ENCODE assay signal across 8 cellular contexts in the genomic region with DNA sequence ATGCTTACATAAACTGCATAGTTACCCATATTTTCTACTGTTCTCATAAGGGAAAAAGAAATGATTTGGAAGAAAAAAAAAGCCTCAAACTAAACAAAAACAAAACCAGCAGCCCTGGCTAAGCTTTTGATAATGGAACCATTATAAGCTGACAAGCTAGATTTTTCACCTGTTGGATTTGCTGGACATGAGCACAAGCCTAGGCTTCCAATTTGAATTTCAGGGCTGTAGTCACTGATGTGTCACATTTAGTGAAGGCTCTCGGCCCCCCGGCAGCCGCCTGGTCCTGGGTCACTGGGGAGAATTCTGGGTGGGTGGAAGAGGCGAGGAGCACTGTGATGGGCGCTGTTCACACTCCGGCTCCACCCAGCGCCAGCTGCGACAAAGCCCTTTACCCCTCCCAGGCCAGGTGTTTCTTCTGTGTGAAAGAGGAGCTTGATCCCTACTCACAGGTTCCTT. TPM values are rescaled to one million over a fixed set of nuclear protein-coding genes. Genes with fewer than 3 reads are reported as not detected.
DNase-seq lines count a peak whose midpoint lies in the region; ATAC-seq, FAIRE-seq and TF ChIP-seq lines count a peak whose summit lies in the region.

No MANE protein-coding gene starts in this region.

- H3K4me1 Mint-ChIP-seq in memory B cell: peaks cover 41% of the 10 kb centered on the region

- no peaks in the 10 kb centered on the region for H3K27me3 ChIP-seq in GM12878 (replicated peaks in 1 of 2; ENCODE audit: control insufficient read depth in 2 of 2, insufficient read depth in 2 of 2, low read length in 1 of 2)

- WGBS in GM12878 (ENCODE audit: insufficient coverage, insufficient replicate concordance, low lambda C conversion rate, missing lambda C conversion rate): 5% methylated on average over 8 of the region's 8 CpGs
- 64% methylated on average over 8 of the region's 8 CpGs for WGBS in urinary bladder

- intact Hi-C loops in GM12878 (cut with micrococcal nuclease; ENCODE audit: unreplicated experiment): no loop called here

- H2AFZ ChIP-seq in GM12878 (ENCODE audit: control insufficient read depth, low read depth, low read length): no peak overlapping the region

- H3K27ac Mint-ChIP-seq in memory B cell: peak overlapping the region; percentile 87

- H3K4me2 ChIP-seq in GM12878 (ENCODE audit: control insufficient read depth, insufficient read depth): peak overlapping the region; percentile 93

- SMC1A ChIA-PET in GM12878 (lab: Charles Lee; ENCODE audit: uncharacterized antibody, unreplicated experiment): interaction anchor here (0.7 to 2.8 kb wide), 18 partner anchors 8 to 466 kb away, joined by 3 to 13 read pairs (median 4); no protein-coding TSS in a partner anchor

- H3K79me2 ChIP-seq in GM12878 (ENCODE audit: control insufficient read depth, insufficient read depth, low read length): peaks cover 17% of the 10 kb centered on the region

- peak overlapping the region; percentile 78 for H3K27ac ChIP-seq in GM12878 (ENCODE audit: control insufficient read depth, insufficient read depth)
- H3K27ac ChIP-seq in urinary bladder (ENCODE audit: low read depth): no peak overlapping the region

- no peak for TF ChIP-seq POLR2A in GM12878 (IDR thresholded peaks at IDR 0.05; ENCODE audit: low read depth, low read length)

- in situ Hi-C loops in GM13977 (cut with MboI; ENCODE audit: low pct_unique_long_range_greater_than_20kb, low sequenced_read_pairs, unreplicated experiment) (loop anchor here (25.0 kb wide), 1 partner anchor 461 kb away; no protein-coding TSS in a partner anchor), GM12878 (cut with MboI) (no loop called here)

- H3K4me3 Mint-ChIP-seq in memory B cell: peak overlapping the region; percentile 95

- RAD21 ChIA-PET in GM12878 (lab: Charles Lee; ENCODE audit: unreplicated experiment): interaction anchor here (0.7 to 8.2 kb wide), 14 partner anchors 8 to 490 kb away, joined by 3 to 113 read pairs (median 4); a partner anchor contains a TSS

- H4K20me1 ChIP-seq in GM12878 (ENCODE audit: control insufficient read depth, insufficient read depth): no peaks in the 10 kb centered on the region

- POLR2A ChIA-PET in GM12878 (lab: Charles Lee): interaction anchor here (0.5 to 8.8 kb wide), 5 partner anchors 48 to 489 kb away, joined by 3 to 66 read pairs (median 3); a partner anchor contains a TSS

- no TSS peak for BruUV-seq in GM12878 (replicated peaks; lab: Mats Ljungman, UMichigan)

- H3K36me3 Mint-ChIP-seq in memory B cell: no peaks in the 10 kb centered on the region

- no peak for FAIRE-seq in GM12878 (lab: Jason Lieb, UNC)

- CTCF ChIA-PET in GM12878 (lab: Yijun Ruan, JAX): interaction anchor here (0.6 to 11.3 kb wide), 6 partner anchors 9 to 466 kb away, joined by 3 to 272 read pairs (median 8); a partner anchor contains a TSS

- peaks cover 2 to 3% of the 10 kb centered on the region in 2 experiments; a peak in 1 of 4 replicates for H3K36me3 ChIP-seq in GM12878 (ENCODE audit: control insufficient read depth in 2 of 2, insufficient read depth in 2 of 2, low read length in 1 of 2)
- H3K36me3 ChIP-seq in urinary bladder (ENCODE audit: insufficient read depth): no peaks in the 10 kb centered on the region

- H3K4me3 ChIP-seq in GM12878 (peak overlapping the region; percentile 87), urinary bladder (ENCODE audit: low read depth, low read length) (peak overlapping the region; percentile 53)

- TF ChIP-seq EP300 in GM12878 (IDR thresholded peaks at IDR 0.05; ENCODE audit: borderline replicate concordance in 1 of 2, control insufficient read depth in 1 of 2, low read depth in 2 of 2, low read length in 2 of 2): no peak

- TF ChIP-seq CTCF in GM13977 (IDR thresholded peaks at IDR 0.05; ENCODE audit: extremely low read depth, insufficient read depth, missing control alignments) (no peak), GM12878 (IDR thresholded peaks at IDR 0.05 in 2 of 3, conservative IDR thresholded peaks at IDR 0.05 in 1 of 3; ENCODE audit: control insufficient read depth in 2 of 3, extremely low read depth in 1 of 3, insufficient read depth in 1 of 3, low read depth in 3 of 3, low read length in 3 of 3) (no peak)

- TF ChIP-seq RAD21 in GM12878 (IDR thresholded peaks at IDR 0.05; ENCODE audit: insufficient read depth, low read depth, low read length): no peak

- no peaks in the 10 kb centered on the region for H3K27me3 Mint-ChIP-seq in memory B cell

- H3K9me3 ChIP-seq in GM12878 (replicated peaks; ENCODE audit: control insufficient read depth, insufficient read depth, low read length): no peaks in the 10 kb centered on the region

- ATAC-seq in GM12878 (peak; percentile 4; the same call in 2 of the 3 replicates), memory B cell (ENCODE audit: low read depth) (no peak), GM18868 (IDR thresholded peaks at IDR 0.05; ENCODE audit: unreplicated experiment) (no peak), GM18858 (IDR thresholded peaks at IDR 0.05; ENCODE audit: unreplicated experiment) (no peak)

- no peaks in the 10 kb centered on the region for H3K9me3 Mint-ChIP-seq in memory B cell

- H3K9ac ChIP-seq in GM12878 (ENCODE audit: control insufficient read depth, insufficient read depth, low read length): peak overlapping the region; percentile 91

- peak; percentile 50 for DNase-seq in GM13977 (ENCODE audit: low spot score)
- peak; percentile 33 for DNase-seq in NCI-H2029 treated with DMSO at 0.1 percent for 48 hours (lab: John Stamatoyannopoulos, UW)
- DNase-seq in GM12878 (ENCODE audit: low read depth, low spot score): no peak
- no peak for DNase-seq in memory B cell (ENCODE audit: low spot score in 2 of 2)
- DNase-seq in stimulated activated CD8-positive, alpha-beta memory T cell treated with anti-CD3 and anti-CD28 coated beads, Interleukin-4, amount 100 ng/mL, for 48 hours: no peak

- H3K4me1 ChIP-seq in GM12878 (ENCODE audit: control insufficient read depth, insufficient read depth, low read length) (peaks cover 24% of the 10 kb centered on the region), urinary bladder (ENCODE audit: insufficient read depth) (no peaks in the 10 kb centered on the region)

TF ChIP-seq in GM12878, 131 proteins besides CTCF, POLR2A, EP300 and RAD21 (continues in another document):
- TF ChIP-seq, protein P1, sequence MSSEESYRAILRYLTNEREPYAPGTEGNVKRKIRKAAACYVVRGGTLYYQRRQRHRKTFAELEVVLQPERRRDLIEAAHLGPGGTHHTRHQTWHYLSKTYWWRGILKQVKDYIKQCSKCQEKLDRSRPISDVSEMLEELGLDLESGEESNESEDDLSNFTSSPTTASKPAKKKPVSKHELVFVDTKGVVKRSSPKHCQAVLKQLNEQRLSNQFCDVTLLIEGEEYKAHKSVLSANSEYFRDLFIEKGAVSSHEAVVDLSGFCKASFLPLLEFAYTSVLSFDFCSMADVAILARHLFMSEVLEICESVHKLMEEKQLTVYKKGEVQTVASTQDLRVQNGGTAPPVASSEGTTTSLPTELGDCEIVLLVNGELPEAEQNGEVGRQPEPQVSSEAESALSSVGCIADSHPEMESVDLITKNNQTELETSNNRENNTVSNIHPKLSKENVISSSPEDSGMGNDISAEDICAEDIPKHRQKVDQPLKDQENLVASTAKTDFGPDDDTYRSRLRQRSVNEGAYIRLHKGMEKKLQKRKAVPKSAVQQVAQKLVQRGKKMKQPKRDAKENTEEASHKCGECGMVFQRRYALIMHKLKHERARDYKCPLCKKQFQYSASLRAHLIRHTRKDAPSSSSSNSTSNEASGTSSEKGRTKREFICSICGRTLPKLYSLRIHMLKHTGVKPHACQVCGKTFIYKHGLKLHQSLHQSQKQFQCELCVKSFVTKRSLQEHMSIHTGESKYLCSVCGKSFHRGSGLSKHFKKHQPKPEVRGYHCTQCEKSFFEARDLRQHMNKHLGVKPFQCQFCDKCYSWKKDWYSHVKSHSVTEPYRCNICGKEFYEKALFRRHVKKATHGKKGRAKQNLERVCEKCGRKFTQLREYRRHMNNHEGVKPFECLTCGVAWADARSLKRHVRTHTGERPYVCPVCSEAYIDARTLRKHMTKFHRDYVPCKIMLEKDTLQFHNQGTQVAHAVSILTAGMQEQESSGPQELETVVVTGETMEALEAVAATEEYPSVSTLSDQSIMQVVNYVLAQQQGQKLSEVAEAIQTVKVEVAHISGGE (CRISPR knock-in tag; IDR thresholded peaks at IDR 0.05): no peak
- TF ChIP-seq MYC (IDR thresholded peaks at IDR 0.05; ENCODE audit: insufficient read depth, insufficient read length, insufficient replicate concordance, low read length, severe bottlenecking) (no peak), TCF12 (IDR thresholded peaks at IDR 0.05; ENCODE audit: low read depth, low read length) (peak; percentile 61; the same call in 1 of the 2 replicates), HDAC6 (IDR thresholded peaks at IDR 0.05; ENCODE audit: unreplicated experiment) (peak; percentile 5), BACH1 (IDR thresholded peaks at IDR 0.05; ENCODE audit: borderline replicate concordance) (0 out of 2 replicates have a peak, but pooled peaks have one; percentile 22)

RNA-seq across cellular contexts. Expression of a gene that starts 4.6 kb away (rescaled TPM):
- 1.2 and 2.1 TPM in 2 replicates for total RNA-seq in GM12878 (2013; cell fraction: nucleolus; rRNA removed)
- total RNA-seq in GM12878 (2014; rRNA removed): 0.62 and 0.87 TPM in 2 replicates
- 0.28 and 0.40 TPM in 2 replicates for total RNA-seq in GM12878 (2014; rRNA removed; fragmentation: Illumina TruSeq; extraction: Trizol)
- total RNA-seq in GM12878 (2021): 0.45 and 0.82 TPM in 2 replicates
- polyA plus RNA-seq in GM12878 (2011; ENCODE audit: low read depth): 0.16 TPM
- polyA plus RNA-seq in GM12878 (2011; rRNA removed): 0.10 and 0.24 TPM in 2 replicates
- polyA plus RNA-seq in GM12878 (2011; cell fraction: cytosol; rRNA removed): 0.12 and 0.28 TPM in 2 replicates
- polyA plus RNA-seq in GM12878 (2011; cell fraction: nucleus; rRNA removed): 0.52 and 0.76 TPM in 2 replicates
- 0.52 and 0.57 TPM in 2 replicates for polyA plus RNA-seq in GM12878 (2012)
- 0.24 and 0.41 TPM in 2 replicates for polyA plus RNA-seq in GM12878 (2014; fragmentation: Illumina TruSeq; extraction: Trizol)
- polyA plus RNA-seq in GM12878 (2014; fragmentation: Nextera tagmentation; extraction: Ambion mirVana): under 1 TPM; 0.05 to 0.07 TPM
- polyA plus RNA-seq in GM12878 (2014; rRNA removed): 0.34 and 0.67 TPM in 2 replicates
- 1 to 10 TPM; 2.4 to 2.6 TPM for polyA plus RNA-seq in GM12878 (2016; fragmentation: Nextera tagmentation; extraction: Ambion mirVana)
- 0.46 and 0.51 TPM in 2 replicates for polyA minus RNA-seq in GM12878 (2011; rRNA and poly(A)+ RNA removed)
- 1.7 TPM in 1 of 2 replicates, not detected in the other for polyA minus RNA-seq in GM12878 (2011; cell fraction: cytosol; rRNA and poly(A)+ RNA removed)
- 2.1 and 2.8 TPM in 2 replicates for polyA minus RNA-seq in GM12878 (2011; cell fraction: nucleus; rRNA and poly(A)+ RNA removed)
- total RNA-seq in urinary bladder: 26.2 TPM
- 100 TPM for polyA plus RNA-seq in urinary bladder

Comparison
In these comparisons a context has a peak if more than half of its experiments do, and no peak if none do; other contexts are left out.
1. DNase-seq: peak in GM13977 (single experiment) and NCI-H2029 treated with DMSO at 0.1 percent for 48 hours (single experiment); none in GM12878 (single experiment), memory B cell (0 of 2) and stimulated activated CD8-positive, alpha-beta memory T cell treated with anti-CD3 and anti-CD28 coated beads, Interleukin-4, amount 100 ng/mL, for 48 hours (single experiment).